20 cellular contexts compared by ENCODE assay signal in the genomic region with DNA sequence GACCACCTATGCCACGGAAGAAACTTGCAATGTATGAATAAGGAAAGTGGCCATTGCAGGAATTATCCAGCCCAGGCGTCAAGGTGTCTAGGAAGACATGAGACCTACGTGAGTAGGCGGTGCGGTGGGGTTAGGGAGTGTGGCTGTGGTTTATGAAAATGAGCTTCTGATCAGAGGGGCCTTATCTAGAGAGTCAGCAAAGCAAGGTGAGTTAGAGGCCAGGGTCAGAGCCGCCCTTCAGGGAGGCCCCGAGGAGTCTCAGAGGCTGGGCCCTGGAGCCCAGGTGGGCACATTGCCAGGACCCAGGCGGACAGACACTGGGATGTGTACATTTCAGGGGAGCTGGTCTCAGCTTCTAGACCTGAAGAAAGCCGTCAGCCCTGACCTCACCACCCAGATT. TPM values are rescaled to one million over a fixed set of nuclear protein-coding genes. Genes with fewer than 3 reads are reported as not detected.
DNase-seq lines count a peak whose midpoint lies in the region; ATAC-seq and TF ChIP-seq lines count a peak whose summit lies in the region.
"Had no signal": no experiment of that assay in that cellular context is flagged by ENCODE, and none has a peak within 500 bp of the region (broad histone marks: within the 10 kb centered on the region; RNA-seq: fewer than 3 reads in every experiment).

No MANE protein-coding gene starts in this region.

- no peaks in the 10 kb centered on the region for H3K27me3 ChIP-seq in left ventricle myocardium inferior (ENCODE audit: low read depth)
- H3K27me3 ChIP-seq in right atrium auricular region: no peaks in the 10 kb centered on the region
- H3K27me3 ChIP-seq in lower lobe of right lung (ENCODE audit: low read depth): no peaks in the 10 kb centered on the region
- H3K27me3 ChIP-seq: BLaER1 treated with 17β-estradiol and CSF1 and Interleukin-3, amounts not matched to agents 10 nM and 100 nM had no signal

- no peaks in the 10 kb centered on the region for H3K9me3 ChIP-seq in left ventricle myocardium inferior (replicated peaks)
- no peaks in the 10 kb centered on the region for H3K9me3 ChIP-seq in right atrium auricular region
- no peaks in the 10 kb centered on the region for H3K9me3 ChIP-seq in lower lobe of right lung
- H3K9me3 ChIP-seq: BLaER1 treated with 17β-estradiol and CSF1 and Interleukin-3, amounts not matched to agents 10 nM and 100 nM; SK-N-SH had no signal

- TF ChIP-seq POLR2A in GM18505 (IDR thresholded peaks at IDR 0.05; ENCODE audit: borderline replicate concordance, extremely low read depth, insufficient read depth, insufficient read length): no peak

- H3K4me1 ChIP-seq in left ventricle myocardium inferior: peaks cover 39% of the 10 kb centered on the region
- H3K4me1 ChIP-seq in right atrium auricular region: peaks cover 0 to 45% of the 10 kb centered on the region in 2 donors
- H3K4me1 ChIP-seq in lower lobe of right lung: peaks cover 13% of the 10 kb centered on the region

- intact Hi-C loops in left ventricle myocardium inferior (cut with micrococcal nuclease): no loop called here
- intact Hi-C loops in lower lobe of right lung (cut with DNase I): no loop called here

- H3K27ac ChIP-seq in left ventricle myocardium inferior (replicated peaks) (peak overlapping the region; percentile 38), right atrium auricular region (no peak overlapping the region), lower lobe of right lung (no peak overlapping the region)
- H3K27ac ChIP-seq: BLaER1 treated with 17β-estradiol and CSF1 and Interleukin-3, amounts not matched to agents 10 nM and 100 nM; GM23248 had no signal

- no peak for TF ChIP-seq CTCF in left ventricle myocardium inferior (IDR thresholded peaks at IDR 0.05; ENCODE audit: borderline replicate concordance)
- no peak for TF ChIP-seq CTCF in right atrium auricular region (IDR thresholded peaks at IDR 0.05)
- no peak for TF ChIP-seq CTCF in lower lobe of right lung (IDR thresholded peaks at IDR 0.05)

- H3K36me3 ChIP-seq in left ventricle myocardium inferior: no peaks in the 10 kb centered on the region
- no peaks in the 10 kb centered on the region for H3K36me3 ChIP-seq in right atrium auricular region
- H3K36me3 ChIP-seq in lower lobe of right lung: no peaks in the 10 kb centered on the region
- H3K36me3 ChIP-seq: BLaER1 treated with 17β-estradiol and CSF1 and Interleukin-3, amounts not matched to agents 10 nM and 100 nM had no signal

- DNase-seq in left ventricle myocardium inferior: peak; percentile 11
- DNase-seq in right atrium auricular region (ENCODE audit: low spot score): no peak
- DNase-seq in OCI-M1 (lab: John Stamatoyannopoulos, UW): peak; percentile 64
- DNase-seq in lower lobe of right lung: peak; percentile 42
- DNase-seq in NCI-H1417 (lab: John Stamatoyannopoulos, UW): no peak
- DNase-seq in SW480 (ENCODE audit: low spot score): no peak
- DNase-seq: CD8-positive, alpha-beta memory T cell; DND-41; GM23248; HCEC 1CT; Kasumi-1; MM.1S; NCI-H1092 treated with DMSO at 0.1 percent for 48 hours; NCI-H1694; NCI-H2227 treated with DMSO at 0.1 percent for 48 hours; NCI-H524 treated with DMSO at 0.1 percent for 48 hours; SK-N-SH had no signal

- no peak overlapping the region for H3K4me3 ChIP-seq in left ventricle myocardium inferior
- no peak overlapping the region for H3K4me3 ChIP-seq in right atrium auricular region
- no peak overlapping the region for H3K4me3 ChIP-seq in lower lobe of right lung
- H3K4me3 ChIP-seq: BLaER1 treated with 17β-estradiol and CSF1 and Interleukin-3, amounts not matched to agents 10 nM and 100 nM; GM23248 had no signal

- ATAC-seq in lower lobe of right lung (no peak), GM18505 (IDR thresholded peaks at IDR 0.05; ENCODE audit: unreplicated experiment) (no peak), HG03439 (IDR thresholded peaks at IDR 0.05; ENCODE audit: unreplicated experiment) (no peak)

RNA-seq across cellular contexts. Expression of a gene that starts 13.8 kb away (rescaled TPM):
- total RNA-seq in left ventricle myocardium inferior: 0.38 TPM
- not detected for total RNA-seq in right atrium auricular region
- total RNA-seq in lower lobe of right lung: not detected
- total RNA-seq: CD8-positive, alpha-beta memory T cell; GM23248 had no signal

Comparison
In these comparisons a context has a peak if more than half of its experiments do, and no peak if none do; other contexts are left out.
1. DNase-seq: peak in left ventricle myocardium inferior (single experiment), OCI-M1 (single experiment) and lower lobe of right lung (single experiment); none in right atrium auricular region (single experiment), NCI-H1417 (0 of 3) and SW480 (single experiment).